In the genomic region with DNA sequence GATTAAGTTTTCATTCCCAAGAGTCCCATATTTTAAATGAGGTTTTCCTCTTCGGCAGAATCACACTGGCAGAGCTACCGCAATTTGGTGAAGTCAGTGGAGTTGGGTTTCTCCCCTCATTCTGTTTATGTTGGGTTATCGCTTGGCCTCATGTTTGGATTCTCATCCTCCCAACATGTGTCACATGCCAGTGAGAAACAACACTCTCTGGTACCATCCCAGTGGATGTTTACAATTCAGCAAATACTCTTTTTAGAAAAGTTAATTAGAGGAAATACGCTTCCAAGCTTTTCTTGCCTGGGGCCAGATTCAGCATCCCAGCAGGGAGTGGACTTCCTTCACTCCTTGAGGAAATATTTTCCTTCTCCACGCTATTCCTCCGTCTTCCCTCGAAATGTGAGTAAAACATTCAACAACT, we compare ENCODE assay signal across 1 cellular context.
TF ChIP-seq lines count a peak whose summit lies in the region.

No MANE protein-coding gene starts in this region.

TF ChIP-seq in HEK293, 187 proteins besides CTCF, POLR2A, EP300 and RAD21 (continued from another document):
- 0 out of 2 replicates have a peak, but pooled peaks have one; percentile 31 for TF ChIP-seq ZNF518A (tag by site-specific recombination; conservative IDR thresholded peaks at IDR 0.05; ENCODE audit: low read depth)
- peak; percentile 82 for TF ChIP-seq OSR2 (tag by site-specific recombination; IDR thresholded peaks at IDR 0.05)
- no peak; the same call in 1 of the 2 replicates for TF ChIP-seq ZNF24 (tag by site-specific recombination; IDR thresholded peaks at IDR 0.05)
- peak; percentile 75 for TF ChIP-seq ZEB2 (tag by site-specific recombination; IDR thresholded peaks at IDR 0.05)
- TF ChIP-seq ZNF785 (tag by site-specific recombination; IDR thresholded peaks at IDR 0.05) = no peak
- peak; percentile 95 for TF ChIP-seq WT1 (tag by site-specific recombination; IDR thresholded peaks at IDR 0.05)
- TF ChIP-seq, protein P1, sequence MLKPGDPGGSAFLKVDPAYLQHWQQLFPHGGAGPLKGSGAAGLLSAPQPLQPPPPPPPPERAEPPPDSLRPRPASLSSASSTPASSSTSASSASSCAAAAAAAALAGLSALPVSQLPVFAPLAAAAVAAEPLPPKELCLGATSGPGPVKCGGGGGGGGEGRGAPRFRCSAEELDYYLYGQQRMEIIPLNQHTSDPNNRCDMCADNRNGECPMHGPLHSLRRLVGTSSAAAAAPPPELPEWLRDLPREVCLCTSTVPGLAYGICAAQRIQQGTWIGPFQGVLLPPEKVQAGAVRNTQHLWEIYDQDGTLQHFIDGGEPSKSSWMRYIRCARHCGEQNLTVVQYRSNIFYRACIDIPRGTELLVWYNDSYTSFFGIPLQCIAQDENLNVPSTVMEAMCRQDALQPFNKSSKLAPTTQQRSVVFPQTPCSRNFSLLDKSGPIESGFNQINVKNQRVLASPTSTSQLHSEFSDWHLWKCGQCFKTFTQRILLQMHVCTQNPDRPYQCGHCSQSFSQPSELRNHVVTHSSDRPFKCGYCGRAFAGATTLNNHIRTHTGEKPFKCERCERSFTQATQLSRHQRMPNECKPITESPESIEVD (tag by site-specific recombination; IDR thresholded peaks at IDR 0.05) = peak; percentile 47; the same call in 1 of the 2 replicates
- TF ChIP-seq ZNF148 (tag by site-specific recombination; IDR thresholded peaks at IDR 0.05; ENCODE audit: borderline replicate concordance) = no peak
- TF ChIP-seq, protein P2, sequence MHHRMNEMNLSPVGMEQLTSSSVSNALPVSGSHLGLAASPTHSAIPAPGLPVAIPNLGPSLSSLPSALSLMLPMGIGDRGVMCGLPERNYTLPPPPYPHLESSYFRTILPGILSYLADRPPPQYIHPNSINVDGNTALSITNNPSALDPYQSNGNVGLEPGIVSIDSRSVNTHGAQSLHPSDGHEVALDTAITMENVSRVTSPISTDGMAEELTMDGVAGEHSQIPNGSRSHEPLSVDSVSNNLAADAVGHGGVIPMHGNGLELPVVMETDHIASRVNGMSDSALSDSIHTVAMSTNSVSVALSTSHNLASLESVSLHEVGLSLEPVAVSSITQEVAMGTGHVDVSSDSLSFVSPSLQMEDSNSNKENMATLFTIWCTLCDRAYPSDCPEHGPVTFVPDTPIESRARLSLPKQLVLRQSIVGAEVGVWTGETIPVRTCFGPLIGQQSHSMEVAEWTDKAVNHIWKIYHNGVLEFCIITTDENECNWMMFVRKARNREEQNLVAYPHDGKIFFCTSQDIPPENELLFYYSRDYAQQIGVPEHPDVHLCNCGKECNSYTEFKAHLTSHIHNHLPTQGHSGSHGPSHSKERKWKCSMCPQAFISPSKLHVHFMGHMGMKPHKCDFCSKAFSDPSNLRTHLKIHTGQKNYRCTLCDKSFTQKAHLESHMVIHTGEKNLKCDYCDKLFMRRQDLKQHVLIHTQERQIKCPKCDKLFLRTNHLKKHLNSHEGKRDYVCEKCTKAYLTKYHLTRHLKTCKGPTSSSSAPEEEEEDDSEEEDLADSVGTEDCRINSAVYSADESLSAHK (tag by site-specific recombination; IDR thresholded peaks at IDR 0.05) = no peak
- 0 out of 2 replicates have a peak, but pooled peaks have one; percentile 30 for TF ChIP-seq KLF8 (tag by site-specific recombination; IDR thresholded peaks at IDR 0.05)
- peak; percentile 63; the same call in 1 of the 2 replicates for TF ChIP-seq ZNF335 (tag by site-specific recombination; conservative IDR thresholded peaks at IDR 0.05)
- TF ChIP-seq ZNF561 (tag by site-specific recombination; IDR thresholded peaks at IDR 0.05; ENCODE audit: borderline replicate concordance) = 0 out of 2 replicates have a peak, but pooled peaks have one; percentile 32
- TF ChIP-seq ZNF629 (tag by site-specific recombination; IDR thresholded peaks at IDR 0.05) = peak; percentile 57
- TF ChIP-seq ZBTB21 (tag by site-specific recombination; IDR thresholded peaks at IDR 0.05) = 0 out of 2 replicates have a peak, but pooled peaks have one; percentile 9
- TF ChIP-seq ZBTB48 (tag by site-specific recombination; IDR thresholded peaks at IDR 0.05) = no peak
- peak; percentile 35; the same call in 1 of the 2 replicates for TF ChIP-seq SP7 (tag by site-specific recombination; IDR thresholded peaks at IDR 0.05)
- no peak for TF ChIP-seq ATF2 (tag by site-specific recombination; IDR thresholded peaks at IDR 0.05; ENCODE audit: low read depth)
